ENCODE assay signal across 8 cellular contexts in genomic region chr15:89087066-89087829, GRCh38. TPM values are rescaled to one million over a fixed set of nuclear protein-coding genes. Genes with fewer than 3 reads are reported as not detected.
DNase-seq lines count a peak whose midpoint lies in the region; ATAC-seq, FAIRE-seq and TF ChIP-seq lines count a peak whose summit lies in the region.

No MANE protein-coding gene starts in this region.

- TF ChIP-seq CTCF in HEK293 (tag by site-specific recombination; IDR thresholded peaks at IDR 0.05) (no peak), ascending aorta (IDR thresholded peaks at IDR 0.05) (no peak), kidney (IDR thresholded peaks at IDR 0.05; ENCODE audit: borderline replicate concordance, extremely low read depth, insufficient read depth) (no peak)

- H3K27ac ChIP-seq in HEK293 (ENCODE audit: extremely low read depth, low read depth, low read length) (peak overlapping the region; percentile 27; the same call in 1 of the 2 replicates), ascending aorta (peak overlapping the region; percentile 96 to 98), kidney (ENCODE audit: low read depth in 2 of 2, low read length in 2 of 2) (peak overlapping the region; percentile 84 to 90)

- no peak for ATAC-seq in HG02970 (IDR thresholded peaks at IDR 0.05; ENCODE audit: low FRiP score, unreplicated experiment)

- no peaks in the 10 kb centered on the region for H3K27me3 ChIP-seq in ascending aorta

- TF ChIP-seq POLR2A in GM12891 (IDR thresholded peaks at IDR 0.05; ENCODE audit: low read depth, low read length), result no peak

- CTCF ChIA-PET in HEK293 (lab: Yijun Ruan, JAX), result interaction anchor here (0.9 to 7.1 kb wide), 10 partner anchors 10 to 90 kb away, joined by 3 to 55 read pairs (median 5); no protein-coding TSS in a partner anchor

- peak in 1 of 2 donors; percentile 35 for DNase-seq in ascending aorta (ENCODE audit: low spot score in 2 of 2)
- no peak for DNase-seq in kidney
- DNase-seq in superior temporal gyrus (ENCODE audit: extremely low spot score), result peak; percentile 17
- DNase-seq in activated gamma-delta T cell treated with Interleukin-2 at 50 U/mL for 16 hours, result no peak
- DNase-seq in GM12891 (ENCODE audit: insufficient read length, low spot score), result no peak
- DNase-seq in stimulated activated CD4-positive, alpha-beta T cell treated with anti-CD3 and anti-CD28 coated beads, Interleukin-4, amount 100 ng/mL, for 4 hours, result no peak

- intact Hi-C loops in ascending aorta (cut with DNase I) (loop anchor here (1.0 to 5.0 kb wide), 4 partner anchors 30 to 80 kb away; no protein-coding TSS in a partner anchor), kidney (cut with DNase I) (no loop called here)

- H3K36me3 ChIP-seq in HEK293 (ENCODE audit: control insufficient read depth in 2 of 2, insufficient read depth in 1 of 2, low read length in 2 of 2) (no peaks in the 10 kb centered on the region), ascending aorta (no peaks in the 10 kb centered on the region), kidney (ENCODE audit: control insufficient read depth in 1 of 2, insufficient read depth in 2 of 2, low read length in 2 of 2) (no peaks in the 10 kb centered on the region)

- H3K4me1 ChIP-seq in HEK293 (ENCODE audit: control insufficient read depth, insufficient read depth, low read length), result peaks cover 28% of the 10 kb centered on the region
- peaks cover 6 to 21% of the 10 kb centered on the region in 2 donors for H3K4me1 ChIP-seq in ascending aorta
- H3K4me1 ChIP-seq in kidney (ENCODE audit: control insufficient read depth in 1 of 2, insufficient read depth in 1 of 2, low read depth in 1 of 2, low read length in 2 of 2), result peaks cover 16 to 17% of the 10 kb centered on the region in 2 donors

- H3K9me3 ChIP-seq in HEK293 (ENCODE audit: control insufficient read depth, insufficient read depth, low read depth, low read length), result no peaks in the 10 kb centered on the region
- no peaks in the 10 kb centered on the region for H3K9me3 ChIP-seq in ascending aorta
- H3K9me3 ChIP-seq in kidney (ENCODE audit: control insufficient read depth in 1 of 2, low read length in 2 of 2), result no peaks in the 10 kb centered on the region

- FAIRE-seq in kidney (lab: Jason Lieb, UNC), result no peak
- no peak for FAIRE-seq in GM12891 (lab: Jason Lieb, UNC)

- H3K4me3 ChIP-seq in HEK293 (ENCODE audit: low read depth, low read length), result peak overlapping the region; percentile 39
- peak overlapping the region; percentile 41 to 56 for H3K4me3 ChIP-seq in ascending aorta
- peak overlapping the region; percentile 80 to 82 for H3K4me3 ChIP-seq in kidney (ENCODE audit: low read length in 2 of 2)

- peak overlapping the region; percentile 3 to 55 for H3K9ac ChIP-seq in kidney (ENCODE audit: low read length in 2 of 2)

- POLR2A ChIA-PET in HEK293 (lab: Yijun Ruan, JAX), result interaction anchor here (0.7 to 2.4 kb wide), 17 partner anchors 8 to 299 kb away, joined by 3 to 17 read pairs (median 4); no protein-coding TSS in a partner anchor

TF ChIP-seq in HEK293, 187 proteins besides CTCF, POLR2A, EP300 and RAD21:
- no peak for TF ChIP-seq SP7 (tag by site-specific recombination; IDR thresholded peaks at IDR 0.05)
- no peak for TF ChIP-seq ZNF768 (tag by site-specific recombination; IDR thresholded peaks at IDR 0.05)
- TF ChIP-seq GLI4 (tag by site-specific recombination; IDR thresholded peaks at IDR 0.05), result 0 out of 2 replicates have a peak, but pooled peaks have one; percentile 67
- 0 out of 2 replicates have a peak, but pooled peaks have one; percentile 22 for TF ChIP-seq ZFP37 (tag by site-specific recombination; IDR thresholded peaks at IDR 0.05)
- no peak for TF ChIP-seq ZNF311 (tag by site-specific recombination; IDR thresholded peaks at IDR 0.05; ENCODE audit: borderline replicate concordance)
- TF ChIP-seq ZNF341 (tag by site-specific recombination; IDR thresholded peaks at IDR 0.05; ENCODE audit: low read depth), result no peak
- peak; percentile 34; the same call in 1 of the 2 replicates for TF ChIP-seq ZBTB48 (tag by site-specific recombination; IDR thresholded peaks at IDR 0.05)

TF ChIP-seq in GM12891, 5 proteins besides CTCF, POLR2A, EP300 and RAD21:
- no peak for TF ChIP-seq SPI1 (IDR thresholded peaks at IDR 0.05; ENCODE audit: low read depth, low read length)
- TF ChIP-seq POU2F2 (IDR thresholded peaks at IDR 0.05; ENCODE audit: low read depth, low read length), result no peak
- TF ChIP-seq PAX5 (IDR thresholded peaks at IDR 0.05; ENCODE audit: insufficient read depth, low read length, severe bottlenecking), result no peak
- no peak for TF ChIP-seq POLR2AphosphoS5 (IDR thresholded peaks at IDR 0.05; ENCODE audit: low read depth, low read length)
- TF ChIP-seq TAF1 (IDR thresholded peaks at IDR 0.05; ENCODE audit: low read depth, low read length), result no peak
TF ChIP-seq in GM12891: peak in this region for 0.

RNA-seq across cellular contexts. Expression of gene ABHD2, which starts 1.0 kb away (rescaled TPM):
- total RNA-seq in ascending aorta (228 TPM), kidney (123 TPM)
- polyA plus RNA-seq in kidney (ENCODE audit: insufficient read depth, low read depth, low replicate concordance), result 13.3 TPM
- 5.7 TPM for polyA plus RNA-seq in GM12891 (2012; ENCODE audit: low read depth, missing spikeins)

Comparison
In these comparisons a context has a peak if more than half of its experiments do, and no peak if none do; other contexts are left out.
1. H3K27ac ChIP-seq: peak in every context shown above with its lines; median percentile 97 in ascending aorta; 87 in kidney; 27 in HEK293.